ENCODE assay signal across 8 cellular contexts in genomic region chr2:170812716-170813585, GRCh38. TPM values are rescaled to one million over a fixed set of nuclear protein-coding genes. Genes with fewer than 3 reads are reported as not detected.
DNase-seq lines count a peak whose midpoint lies in the region; ATAC-seq and TF ChIP-seq lines count a peak whose summit lies in the region.

No MANE protein-coding gene starts in this region.

- H3K9me3 Mint-ChIP-seq in progenitor cell of endocrine pancreas (ENCODE audit: low read depth), result no peaks in the 10 kb centered on the region
- no peaks in the 10 kb centered on the region for H3K9me3 Mint-ChIP-seq in stimulated activated naive CD8-positive, alpha-beta T cell treated with anti-CD3 and anti-CD28 coated beads, Interleukin-15, amount 100 ng/mL, for 72 hours

- no peak overlapping the region for H3K4me3 Mint-ChIP-seq in progenitor cell of endocrine pancreas (ENCODE audit: low read depth)
- H3K4me3 Mint-ChIP-seq in stimulated activated naive CD8-positive, alpha-beta T cell treated with anti-CD3 and anti-CD28 coated beads, Interleukin-15, amount 100 ng/mL, for 72 hours, result no peak overlapping the region

- in situ Hi-C loops in GM13976 (cut with MboI; ENCODE audit: low sequenced_read_pairs, unreplicated experiment), result loop anchor here (10.0 to 25.0 kb wide), 5 partner anchors 98 to 1274 kb away; partner anchors contain the start of genes DLX1 and SP5

- DNase-seq in AG20443 (ENCODE audit: low spot score) (peak; percentile 82), GM13976 (ENCODE audit: low spot score) (peak; percentile 67), NCI-H2107 (lab: John Stamatoyannopoulos, UW) (peak; percentile 21), glomerular visceral epithelial cell (ENCODE audit: extremely low spot score) (peak; percentile 72), progenitor cell of endocrine pancreas (ENCODE audit: low spot score, unreplicated experiment) (no peak)
- DNase-seq in stimulated activated naive CD8-positive, alpha-beta T cell treated with anti-CD3 and anti-CD28 coated beads, Interleukin-15, amount 100 ng/mL, for 72 hours, result no peak

- H3K36me3 Mint-ChIP-seq in progenitor cell of endocrine pancreas (ENCODE audit: insufficient read depth), result no peaks in the 10 kb centered on the region

- no peak for ATAC-seq in GM21526 (IDR thresholded peaks at IDR 0.05; ENCODE audit: low FRiP score, unreplicated experiment)
- ATAC-seq in stimulated activated naive CD8-positive, alpha-beta T cell treated with anti-CD3 and anti-CD28 coated beads, Interleukin-15, amount 100 ng/mL, for 72 hours, result no peak

- H3K4me1 Mint-ChIP-seq in progenitor cell of endocrine pancreas (ENCODE audit: low read depth), result peaks cover 12% of the 10 kb centered on the region
- peaks cover 45% of the 10 kb centered on the region for H3K4me1 Mint-ChIP-seq in stimulated activated naive CD8-positive, alpha-beta T cell treated with anti-CD3 and anti-CD28 coated beads, Interleukin-15, amount 100 ng/mL, for 72 hours

- H3K27ac ChIP-seq in VCaP, result peak overlapping the region; percentile 31; the same call in 1 of the 2 replicates

- TF ChIP-seq CTCF in GM13976 (IDR thresholded peaks at IDR 0.05; ENCODE audit: borderline replicate concordance, control extremely low read depth, extremely low read depth, insufficient read depth, missing control alignments), result peak; percentile 54
- peak; percentile 79 for TF ChIP-seq CTCF in VCaP (conservative IDR thresholded peaks at IDR 0.05)
- peak; percentile 79 for TF ChIP-seq CTCF in progenitor cell of endocrine pancreas (IDR thresholded peaks at IDR 0.05; ENCODE audit: unreplicated experiment)

- H3K27ac Mint-ChIP-seq in progenitor cell of endocrine pancreas, result no peak overlapping the region
- H3K27ac Mint-ChIP-seq in stimulated activated naive CD8-positive, alpha-beta T cell treated with anti-CD3 and anti-CD28 coated beads, Interleukin-15, amount 100 ng/mL, for 72 hours, result no peak overlapping the region

- peaks cover 57% of the 10 kb centered on the region for H3K27me3 Mint-ChIP-seq in progenitor cell of endocrine pancreas
- peaks cover 55% of the 10 kb centered on the region for H3K27me3 Mint-ChIP-seq in stimulated activated naive CD8-positive, alpha-beta T cell treated with anti-CD3 and anti-CD28 coated beads, Interleukin-15, amount 100 ng/mL, for 72 hours

RNA-seq across cellular contexts. Expression of gene GAD1, which starts 3.7 kb away (rescaled TPM):
- 0.27 and 0.43 TPM in 2 replicates for total RNA-seq in progenitor cell of endocrine pancreas

RNA-seq across cellular contexts. Expression of gene ERICH2, which starts 42.8 kb away (rescaled TPM):
- total RNA-seq in progenitor cell of endocrine pancreas, result 0.91 and 1.1 TPM in 2 replicates

Comparison
In these comparisons a context has a peak if more than half of its experiments do, and no peak if none do; other contexts are left out.
1. DNase-seq: peak in AG20443 (single experiment), GM13976 (single experiment), NCI-H2107 (single experiment) and glomerular visceral epithelial cell (single experiment); none in progenitor cell of endocrine pancreas (single experiment) and stimulated activated naive CD8-positive, alpha-beta T cell treated with anti-CD3 and anti-CD28 coated beads, Interleukin-15, amount 100 ng/mL, for 72 hours (0 of 2).
2. Peak in every context shown above with its lines, with median percentiles within 50 percentile points of each other: CTCF ChIP-seq.